Comparison of ENCODE assay signal across 1 cellular context in genomic region chr2:109454764-109455394, GRCh38.
TF ChIP-seq lines count a peak whose summit lies in the region.

No MANE protein-coding gene starts in this region.

TF ChIP-seq in GM12878, 131 proteins besides CTCF, POLR2A, EP300 and RAD21 (continued from another document):
- TF ChIP-seq, protein P1, sequence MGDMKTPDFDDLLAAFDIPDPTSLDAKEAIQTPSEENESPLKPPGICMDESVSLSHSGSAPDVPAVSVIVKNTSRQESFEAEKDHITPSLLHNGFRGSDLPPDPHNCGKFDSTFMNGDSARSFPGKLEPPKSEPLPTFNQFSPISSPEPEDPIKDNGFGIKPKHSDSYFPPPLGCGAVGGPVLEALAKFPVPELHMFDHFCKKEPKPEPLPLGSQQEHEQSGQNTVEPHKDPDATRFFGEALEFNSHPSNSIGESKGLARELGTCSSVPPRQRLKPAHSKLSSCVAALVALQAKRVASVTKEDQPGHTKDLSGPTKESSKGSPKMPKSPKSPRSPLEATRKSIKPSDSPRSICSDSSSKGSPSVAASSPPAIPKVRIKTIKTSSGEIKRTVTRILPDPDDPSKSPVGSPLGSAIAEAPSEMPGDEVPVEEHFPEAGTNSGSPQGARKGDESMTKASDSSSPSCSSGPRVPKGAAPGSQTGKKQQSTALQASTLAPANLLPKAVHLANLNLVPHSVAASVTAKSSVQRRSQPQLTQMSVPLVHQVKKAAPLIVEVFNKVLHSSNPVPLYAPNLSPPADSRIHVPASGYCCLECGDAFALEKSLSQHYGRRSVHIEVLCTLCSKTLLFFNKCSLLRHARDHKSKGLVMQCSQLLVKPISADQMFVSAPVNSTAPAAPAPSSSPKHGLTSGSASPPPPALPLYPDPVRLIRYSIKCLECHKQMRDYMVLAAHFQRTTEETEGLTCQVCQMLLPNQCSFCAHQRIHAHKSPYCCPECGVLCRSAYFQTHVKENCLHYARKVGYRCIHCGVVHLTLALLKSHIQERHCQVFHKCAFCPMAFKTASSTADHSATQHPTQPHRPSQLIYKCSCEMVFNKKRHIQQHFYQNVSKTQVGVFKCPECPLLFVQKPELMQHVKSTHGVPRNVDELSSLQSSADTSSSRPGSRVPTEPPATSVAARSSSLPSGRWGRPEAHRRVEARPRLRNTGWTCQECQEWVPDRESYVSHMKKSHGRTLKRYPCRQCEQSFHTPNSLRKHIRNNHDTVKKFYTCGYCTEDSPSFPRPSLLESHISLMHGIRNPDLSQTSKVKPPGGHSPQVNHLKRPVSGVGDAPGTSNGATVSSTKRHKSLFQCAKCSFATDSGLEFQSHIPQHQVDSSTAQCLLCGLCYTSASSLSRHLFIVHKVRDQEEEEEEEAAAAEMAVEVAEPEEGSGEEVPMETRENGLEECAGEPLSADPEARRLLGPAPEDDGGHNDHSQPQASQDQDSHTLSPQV (IDR thresholded peaks at IDR 0.05), result 0 out of 2 replicates have a peak, but pooled peaks have one; percentile 6
